Comparison of ENCODE assay signal across 18 cellular contexts in the genomic region with DNA sequence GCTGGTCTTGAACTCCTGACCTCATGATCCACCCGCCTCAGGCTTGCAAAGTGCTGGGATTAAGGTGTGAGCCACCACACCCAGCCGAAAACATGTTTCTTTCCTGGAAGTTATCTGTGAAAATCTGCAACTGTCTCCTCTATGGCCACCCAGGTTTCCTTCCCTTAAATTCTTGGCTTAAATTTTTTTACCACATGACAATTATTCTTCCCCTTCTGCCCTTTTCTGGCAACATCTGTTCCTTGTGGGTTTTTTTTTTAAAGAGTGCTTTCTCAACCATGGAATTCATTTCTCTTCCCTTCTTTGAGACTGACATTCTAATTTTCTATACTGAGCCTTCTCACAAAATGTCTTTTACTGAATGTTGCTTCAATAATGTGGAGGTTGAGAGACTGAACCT. TPM values are rescaled to one million over a fixed set of nuclear protein-coding genes. Genes with fewer than 3 reads are reported as not detected.
"Had no signal": no experiment of that assay in that cellular context is flagged by ENCODE, and none has a peak within 500 bp of the region (broad histone marks: within the 10 kb centered on the region; RNA-seq: fewer than 3 reads in every experiment).

No MANE protein-coding gene starts in this region.

- H3K4me1 ChIP-seq: left lung, prostate gland, right lobe of liver, transverse colon had no signal

- H3K9me3 ChIP-seq: mucosa of descending colon, prostate gland, right lobe of liver, transverse colon had no signal

- H3K36me3 Mint-ChIP-seq: activated naive CD8-positive, alpha-beta T cell; natural killer cell; stimulated activated naive B cell treated with anti-CD40 and anti-IgM and Interleukin-4, amounts not matched to agents 10 μg/mL and 1 μg/mL and 100 μg/mL, for 72 hours had no signal

- H3K27ac Mint-ChIP-seq: activated CD4-positive, alpha-beta memory T cell treated with anti-CD3 and anti-CD28 coated beads, Interleukin-2, amount 10 ng/mL, durations not matched to agents 7 days and 5 days; activated naive CD8-positive, alpha-beta T cell; natural killer cell; stimulated activated naive B cell treated with anti-CD40 and anti-IgM and Interleukin-4, amounts not matched to agents 10 μg/mL and 1 μg/mL and 100 μg/mL, for 72 hours had no signal

- ATAC-seq: left lung; mucosa of descending colon; natural killer cell; right lobe of liver; stimulated activated naive B cell treated with anti-CD40 and anti-IgM and Interleukin-4, amounts not matched to agents 10 μg/mL and 1 μg/mL and 100 μg/mL, for 72 hours had no signal

- H3K36me3 ChIP-seq: cardiac muscle cell, left lung, prostate gland, right lobe of liver, transverse colon had no signal

- H3K4me3 ChIP-seq: cardiac muscle cell, left lung, mucosa of descending colon, prostate gland, right lobe of liver, transverse colon had no signal

- H3K27ac ChIP-seq: cardiac muscle cell, left lung, prostate gland, right lobe of liver, transverse colon, VCaP had no signal

- H3K27me3 Mint-ChIP-seq: activated CD4-positive, alpha-beta memory T cell treated with anti-CD3 and anti-CD28 coated beads, Interleukin-2, amount 10 ng/mL, durations not matched to agents 7 days and 5 days; stimulated activated naive B cell treated with anti-CD40 and anti-IgM and Interleukin-4, amounts not matched to agents 10 μg/mL and 1 μg/mL and 100 μg/mL, for 72 hours had no signal

- H3K27me3 ChIP-seq: cardiac muscle cell, left lung, right lobe of liver, transverse colon had no signal

- H3K9me3 Mint-ChIP-seq: activated CD4-positive, alpha-beta memory T cell treated with anti-CD3 and anti-CD28 coated beads, Interleukin-2, amount 10 ng/mL, durations not matched to agents 7 days and 5 days had no signal

- H3K4me3 Mint-ChIP-seq: activated CD4-positive, alpha-beta memory T cell treated with anti-CD3 and anti-CD28 coated beads, Interleukin-2, amount 10 ng/mL, durations not matched to agents 7 days and 5 days; activated naive CD8-positive, alpha-beta T cell; natural killer cell; stimulated activated naive B cell treated with anti-CD40 and anti-IgM and Interleukin-4, amounts not matched to agents 10 μg/mL and 1 μg/mL and 100 μg/mL, for 72 hours had no signal

- DNase-seq: activated CD4-positive, alpha-beta memory T cell treated with anti-CD3 and anti-CD28 coated beads, Interleukin-2, amount 10 ng/mL, durations not matched to agents 7 days and 5 days; activated gamma-delta T cell; activated T-cell treated with anti-CD3 and anti-CD28 coated beads, Interleukin-2, amount 50 U/mL, for 48 hours; aorta; effector CD4-positive, alpha-beta T cell; left lung; mucosa of descending colon; natural killer cell; right lobe of liver; stimulated activated CD4-positive, alpha-beta T cell treated with anti-CD3 and anti-CD28 coated beads, Interleukin-2, amount 100 ng/mL, for 24 hours; stimulated activated naive B cell treated with anti-CD40 and anti-IgM and Interleukin-4, amounts not matched to agents 10 μg/mL and 1 μg/mL and 100 μg/mL, for 72 hours; substantia nigra; T1000; transverse colon had no signal

- H3K4me1 Mint-ChIP-seq: activated CD4-positive, alpha-beta memory T cell treated with anti-CD3 and anti-CD28 coated beads, Interleukin-2, amount 10 ng/mL, durations not matched to agents 7 days and 5 days; natural killer cell had no signal

RNA-seq across cellular contexts. Expression of gene DOK5, which starts 59.7 kb away (rescaled TPM):
- total RNA-seq: activated CD4-positive, alpha-beta memory T cell treated with anti-CD3 and anti-CD28 coated beads, Interleukin-2, amount 10 ng/mL, durations not matched to agents 7 days and 5 days; natural killer cell had no signal
